In the genomic region with DNA sequence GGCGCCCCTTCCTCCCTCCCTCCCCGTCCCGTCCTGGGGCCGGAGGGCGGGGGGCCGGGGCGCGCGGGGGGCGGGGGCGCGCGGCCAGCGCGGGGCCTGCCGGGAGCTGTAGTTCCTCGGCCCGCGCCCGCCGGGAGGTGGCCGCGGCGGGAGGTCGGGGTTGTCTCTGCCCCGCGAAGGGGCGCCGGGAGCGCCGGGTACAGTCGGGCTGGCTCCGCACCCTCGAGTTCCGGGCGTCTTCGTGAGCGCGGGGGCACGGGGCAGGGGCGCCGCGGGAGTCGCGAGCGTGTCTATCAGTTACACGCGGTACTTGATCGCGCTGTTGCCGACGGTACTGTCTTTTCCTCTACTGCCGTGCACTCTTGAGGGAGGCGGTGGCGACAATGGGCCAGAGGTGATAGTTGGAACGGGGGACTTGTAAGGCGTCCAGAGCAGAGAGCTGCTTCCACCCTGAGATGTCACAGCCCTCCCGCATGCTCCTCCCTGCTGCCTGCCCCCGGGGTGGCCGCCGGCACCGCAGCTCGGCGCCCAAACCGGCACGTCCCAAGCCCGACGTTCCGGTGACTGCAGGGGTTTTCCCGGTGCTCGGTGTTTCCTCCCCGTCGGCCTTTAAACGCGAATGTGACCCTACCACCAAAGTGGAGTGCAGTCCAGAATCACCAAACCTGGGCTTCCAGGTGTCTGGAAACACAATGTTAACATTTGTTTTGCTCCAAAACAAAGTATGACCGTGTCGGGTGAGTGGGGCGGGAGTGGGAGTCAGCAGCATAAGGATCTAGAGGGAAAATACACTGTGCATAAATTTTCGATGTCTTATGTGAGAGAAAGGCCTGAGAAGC, we compare ENCODE assay signal across 8 cellular contexts. TPM values are rescaled to one million over a fixed set of nuclear protein-coding genes. Genes with fewer than 3 reads are reported as not detected.
A peak's percentile ranks its signal among the peaks of the same experiment; 100 is the strongest.
DNase-seq lines count a peak whose midpoint lies in the region; ATAC-seq and TF ChIP-seq lines count a peak whose summit lies in the region.

A gene (minus strand): TSS at position 48 of the 839 bp plus-strand sequence. CDS start 8,309 bp downstream, outside the sequence.

- ATAC-seq in GM19324 (IDR thresholded peaks at IDR 0.05; ENCODE audit: low FRiP score, unreplicated experiment) (peak; percentile 84), HG03432 (IDR thresholded peaks at IDR 0.05; ENCODE audit: unreplicated experiment) (peak; percentile 82)
- ATAC-seq in natural killer cell treated with Interleukin-12 subunit alpha and Interleukin-12 subunit beta and Interleukin-15 and Interleukin-18, amount 100 ng/mL, for 72 hours: peak; percentile 92 to 94

- WGBS in suprapubic skin: 7% methylated on average over 11 of the region's 79 CpGs

- peaks cover 0 to 2% (median 0%) of the 10 kb centered on the region in 3 donors for H3K27me3 Mint-ChIP-seq in CD14-positive monocyte (ENCODE audit: low read depth in 3 of 3)
- peaks cover 51% of the 10 kb centered on the region for H3K27me3 Mint-ChIP-seq in activated T-helper 2 cell treated with anti-CD3 and anti-CD28 coated beads, Interferon-gamma antibody, Interleukin-2, Interleukin-4, amounts not matched to agents 10 μg/mL and 5 μg/mL and 100 μg/mL, durations not matched to agents 14 hours and 24 hours and 36 hours (ENCODE audit: low read depth)
- peaks cover 7 to 20% of the 10 kb centered on the region in 2 donors for H3K27me3 Mint-ChIP-seq in natural killer cell treated with Interleukin-12 subunit alpha and Interleukin-12 subunit beta and Interleukin-15 and Interleukin-18, amount 100 ng/mL, for 72 hours

- no peak for DNase-seq in CD14-positive monocyte (ENCODE audit: low spot score)
- peak; percentile 34 for DNase-seq in activated T-helper 2 cell treated with anti-CD3 and anti-CD28 coated beads, Interferon-gamma antibody, Interleukin-2, Interleukin-4, amounts not matched to agents 10 μg/mL and 5 μg/mL and 100 μg/mL, durations not matched to agents 14 hours and 24 hours and 36 hours (ENCODE audit: low spot score)
- peak; percentile 37 for DNase-seq in fibroblast of mammary gland (ENCODE audit: low read depth)
- peak; percentile 76 for DNase-seq in natural killer cell treated with Interleukin-12 subunit alpha and Interleukin-12 subunit beta and Interleukin-15 and Interleukin-18, amount 100 ng/mL, for 72 hours (ENCODE audit: low spot score)
- DNase-seq in suprapubic skin (ENCODE audit: low spot score in 2 of 2): peak; percentile 83 to 88

- H3K27me3 ChIP-seq in suprapubic skin: no peaks in the 10 kb centered on the region

- H3K9me3 Mint-ChIP-seq in CD14-positive monocyte: peaks cover 0 to 1% (median 0%) of the 10 kb centered on the region in 7 donors
- no peaks in the 10 kb centered on the region for H3K9me3 Mint-ChIP-seq in activated T-helper 2 cell treated with anti-CD3 and anti-CD28 coated beads, Interferon-gamma antibody, Interleukin-2, Interleukin-4, amounts not matched to agents 10 μg/mL and 5 μg/mL and 100 μg/mL, durations not matched to agents 14 hours and 24 hours and 36 hours
- H3K9me3 Mint-ChIP-seq in natural killer cell treated with Interleukin-12 subunit alpha and Interleukin-12 subunit beta and Interleukin-15 and Interleukin-18, amount 100 ng/mL, for 72 hours: no peaks in the 10 kb centered on the region

- H3K4me1 Mint-ChIP-seq in CD14-positive monocyte: peaks cover 43% of the 10 kb centered on the region
- peaks cover 33% of the 10 kb centered on the region for H3K4me1 Mint-ChIP-seq in activated T-helper 2 cell treated with anti-CD3 and anti-CD28 coated beads, Interferon-gamma antibody, Interleukin-2, Interleukin-4, amounts not matched to agents 10 μg/mL and 5 μg/mL and 100 μg/mL, durations not matched to agents 14 hours and 24 hours and 36 hours (ENCODE audit: low read depth)
- peaks cover 24 to 26% of the 10 kb centered on the region in 2 donors for H3K4me1 Mint-ChIP-seq in natural killer cell treated with Interleukin-12 subunit alpha and Interleukin-12 subunit beta and Interleukin-15 and Interleukin-18, amount 100 ng/mL, for 72 hours (ENCODE audit: low read depth in 2 of 2)

- H3K4me1 ChIP-seq in suprapubic skin: peaks cover 41% of the 10 kb centered on the region

- peak within 1 kb of the TSS; percentile 87 for H3K4me3 ChIP-seq in fibroblast of mammary gland (ENCODE audit: control insufficient read depth, low read depth, low read length)
- peak within 1 kb of the TSS; percentile 82 for H3K4me3 ChIP-seq in suprapubic skin

- peak in 1 of 2 donors; percentile 28 for TF ChIP-seq POLR2A in suprapubic skin (IDR thresholded peaks at IDR 0.05)

- TF ChIP-seq CTCF in CD14-positive monocyte (IDR thresholded peaks at IDR 0.05): no peak
- no peak for TF ChIP-seq CTCF in fibroblast of mammary gland (conservative IDR thresholded peaks at IDR 0.05; ENCODE audit: control insufficient read depth, insufficient read depth, low read depth, low read length)
- no peak for TF ChIP-seq CTCF in suprapubic skin (IDR thresholded peaks at IDR 0.05)

- no peak for TF ChIP-seq EP300 in suprapubic skin (IDR thresholded peaks at IDR 0.05)

- H3K9me3 ChIP-seq in suprapubic skin: no peaks in the 10 kb centered on the region

- intact Hi-C loops in CD14-positive monocyte (cut with micrococcal nuclease): no loop called here
- intact Hi-C loops in activated T-helper 2 cell treated with anti-CD3 and anti-CD28 coated beads, Interferon-gamma antibody, Interleukin-2, Interleukin-4, amounts not matched to agents 10 μg/mL and 5 μg/mL and 100 μg/mL, durations not matched to agents 14 hours and 24 hours and 36 hours (cut with micrococcal nuclease): loop anchor here (1.0 to 10.0 kb wide), 5 partner anchors 52 to 1080 kb away; a partner anchor contains a TSS

- no peaks in the 10 kb centered on the region for H3K36me3 ChIP-seq in suprapubic skin

- H3K4me3 Mint-ChIP-seq in CD14-positive monocyte: peak within 1 kb of the TSS; percentile 93 to 98
- peak within 1 kb of the TSS; percentile 94 for H3K4me3 Mint-ChIP-seq in activated T-helper 2 cell treated with anti-CD3 and anti-CD28 coated beads, Interferon-gamma antibody, Interleukin-2, Interleukin-4, amounts not matched to agents 10 μg/mL and 5 μg/mL and 100 μg/mL, durations not matched to agents 14 hours and 24 hours and 36 hours (ENCODE audit: low read depth)
- H3K4me3 Mint-ChIP-seq in natural killer cell treated with Interleukin-12 subunit alpha and Interleukin-12 subunit beta and Interleukin-15 and Interleukin-18, amount 100 ng/mL, for 72 hours: peak within 1 kb of the TSS; percentile 89

- H3K27ac ChIP-seq in suprapubic skin: peak within 1 kb of the TSS; percentile 93

- no peaks in the 10 kb centered on the region for H3K36me3 Mint-ChIP-seq in CD14-positive monocyte
- H3K36me3 Mint-ChIP-seq in activated T-helper 2 cell treated with anti-CD3 and anti-CD28 coated beads, Interferon-gamma antibody, Interleukin-2, Interleukin-4, amounts not matched to agents 10 μg/mL and 5 μg/mL and 100 μg/mL, durations not matched to agents 14 hours and 24 hours and 36 hours (ENCODE audit: low read depth): peaks cover 15% of the 10 kb centered on the region
- H3K36me3 Mint-ChIP-seq in natural killer cell treated with Interleukin-12 subunit alpha and Interleukin-12 subunit beta and Interleukin-15 and Interleukin-18, amount 100 ng/mL, for 72 hours: no peaks in the 10 kb centered on the region

- H3K27ac Mint-ChIP-seq in CD14-positive monocyte: peak within 1 kb of the TSS; percentile 83 to 95 (median 90)
- H3K27ac Mint-ChIP-seq in activated T-helper 2 cell treated with anti-CD3 and anti-CD28 coated beads, Interferon-gamma antibody, Interleukin-2, Interleukin-4, amounts not matched to agents 10 μg/mL and 5 μg/mL and 100 μg/mL, durations not matched to agents 14 hours and 24 hours and 36 hours: peak within 1 kb of the TSS; percentile 90
- H3K27ac Mint-ChIP-seq in natural killer cell treated with Interleukin-12 subunit alpha and Interleukin-12 subunit beta and Interleukin-15 and Interleukin-18, amount 100 ng/mL, for 72 hours: peak within 1 kb of the TSS; percentile 84 to 97

TF ChIP-seq in PFSK-1, 5 proteins besides CTCF, POLR2A, EP300 and RAD21:
- TF ChIP-seq FOXP2 (optimal IDR thresholded peaks at IDR 0.05; ENCODE audit: borderline replicate concordance, extremely low read depth, extremely low read length, insufficient read depth) (peak; percentile 38), POLR2AphosphoS5 (IDR thresholded peaks at IDR 0.05; ENCODE audit: low read depth, low read length) (no peak)

RNA-seq across cellular contexts. Expression of the gene that starts here (rescaled TPM):
- polyA plus RNA-seq in CD14-positive monocyte: 10 to 100 TPM; 14.2 to 16.9 TPM
- 22.1 TPM for polyA plus RNA-seq in PFSK-1 (2012; ENCODE audit: insufficient read length, low read depth)
- total RNA-seq in activated T-helper 2 cell treated with anti-CD3 and anti-CD28 coated beads, Interferon-gamma antibody, Interleukin-2, Interleukin-4, amounts not matched to agents 10 μg/mL and 5 μg/mL and 100 μg/mL, durations not matched to agents 14 hours and 24 hours and 36 hours: 11.9 and 14.0 TPM in 2 replicates
- 10 to 100 TPM; 41.4 to 43.8 TPM for total RNA-seq in natural killer cell treated with Interleukin-12 subunit alpha and Interleukin-12 subunit beta and Interleukin-15 and Interleukin-18, amount 100 ng/mL, for 72 hours
- 10 to 100 TPM; 20.8 to 50.0 (median 34.3) TPM for total RNA-seq in suprapubic skin
